ENCODE assay signal across 8 cellular contexts in the genomic region with DNA sequence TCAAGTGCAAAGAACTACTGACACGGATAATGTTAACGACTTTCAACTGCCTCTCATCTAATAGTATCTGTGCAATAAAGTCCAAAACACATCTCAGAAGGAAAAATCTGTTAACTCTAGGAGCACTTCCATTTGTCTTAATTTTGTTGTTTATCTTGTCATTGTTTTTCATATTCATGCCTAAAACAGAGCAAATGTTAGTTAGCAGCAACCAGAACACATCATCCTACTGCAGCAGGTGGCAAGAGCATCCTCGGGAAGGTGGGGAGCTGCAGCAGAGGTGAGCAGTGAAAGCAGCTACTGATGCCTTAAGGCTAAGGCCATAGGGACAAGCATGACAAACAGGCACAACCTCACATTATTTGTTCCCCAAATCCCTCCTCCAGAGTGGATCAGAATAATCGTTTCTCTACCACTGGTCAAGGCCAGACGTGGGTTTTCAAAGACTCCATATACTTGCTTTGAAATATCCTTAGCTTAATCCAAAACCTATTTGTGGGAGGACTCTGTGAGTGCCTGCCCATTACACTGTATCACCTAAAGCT. TPM values are rescaled to one million over a fixed set of nuclear protein-coding genes. Genes with fewer than 3 reads are reported as not detected.
A peak's percentile ranks its signal among the peaks of the same experiment; 100 is the strongest.
DNase-seq lines count a peak whose midpoint lies in the region; ATAC-seq and TF ChIP-seq lines count a peak whose summit lies in the region.

No MANE protein-coding gene starts in this region.

- DNase-seq in Caki2 (ENCODE audit: low read depth) (peak; percentile 8), NCI-H69 (lab: John Stamatoyannopoulos, UW) (peak; percentile 44), osteocyte (ENCODE audit: extremely low spot score, unreplicated experiment) (no peak), HK-2 (ENCODE audit: unreplicated experiment) (no peak), NCI-H510A treated with DMSO at 0.1 percent for 48 hours (lab: John Stamatoyannopoulos, UW) (no peak)

- H3K9me3 Mint-ChIP-seq in osteocyte (ENCODE audit: unreplicated experiment) = no peaks in the 10 kb centered on the region

- H3K9me3 ChIP-seq in endocrine pancreas (ENCODE audit: control insufficient read depth, low read length) = no peaks in the 10 kb centered on the region

- peak overlapping the region; percentile 74 for H3K9ac ChIP-seq in endocrine pancreas (ENCODE audit: control insufficient read depth, insufficient read depth, low read length)

- H3K36me3 ChIP-seq in endocrine pancreas (ENCODE audit: control insufficient read depth, insufficient read depth, low read length) = no peaks in the 10 kb centered on the region

- H3K4me3 ChIP-seq in endocrine pancreas (ENCODE audit: control insufficient read depth, insufficient read depth, low read length) = peak overlapping the region; percentile 91

- in situ Hi-C loops in Caki2 (cut with HindIII; ENCODE audit: low pct_unique_long_range_greater_than_20kb, low sequenced_read_pairs) = loop anchor here (10.0 kb wide), 1 partner anchor 77 kb away; no protein-coding TSS in a partner anchor

- H3K27me3 Mint-ChIP-seq in osteocyte (ENCODE audit: unreplicated experiment) = no peaks in the 10 kb centered on the region

- H3K27ac Mint-ChIP-seq in osteocyte (ENCODE audit: unreplicated experiment) = peak overlapping the region; percentile 97

- H3K27me3 ChIP-seq in endocrine pancreas (ENCODE audit: control insufficient read depth, insufficient read depth, low read length) = no peaks in the 10 kb centered on the region

- H3K4me1 Mint-ChIP-seq in osteocyte (ENCODE audit: unreplicated experiment) = peaks cover 49% of the 10 kb centered on the region

- no peaks in the 10 kb centered on the region for H3K4me1 ChIP-seq in endocrine pancreas (ENCODE audit: control insufficient read depth, insufficient read depth, low read length)

- peak overlapping the region; percentile 95 for H3K4me3 Mint-ChIP-seq in osteocyte (ENCODE audit: unreplicated experiment)

- no peaks in the 10 kb centered on the region for H3K36me3 Mint-ChIP-seq in osteocyte (ENCODE audit: unreplicated experiment)

- no peak for TF ChIP-seq CTCF in osteocyte (IDR thresholded peaks at IDR 0.05)

- no peak for ATAC-seq in GM19467 (IDR thresholded peaks at IDR 0.05; ENCODE audit: unreplicated experiment)
- ATAC-seq in GM19395 (IDR thresholded peaks at IDR 0.05; ENCODE audit: unreplicated experiment) = no peak

RNA-seq across cellular contexts. Expression of a gene that starts 1.1 kb away (rescaled TPM):
- 14.9 and 16.3 TPM in 2 replicates for total RNA-seq in Caki2 (2014; rRNA removed; shearing (Covaris generic); ENCODE audit: low replicate concordance)
- total RNA-seq in osteocyte = 47.7 and 49.1 TPM in 2 replicates

Comparison
In these comparisons a context has a peak if more than half of its experiments do, and no peak if none do; other contexts are left out.
1. DNase-seq: peak in Caki2 (single experiment) and NCI-H69 (single experiment); none in osteocyte (single experiment), HK-2 (single experiment) and NCI-H510A treated with DMSO at 0.1 percent for 48 hours (single experiment).